ENCODE assay signal across 18 cellular contexts in genomic region chr7:19427944-19428343, GRCh38.
DNase-seq lines count a peak whose midpoint lies in the region; ATAC-seq and TF ChIP-seq lines count a peak whose summit lies in the region.
"Had no signal": no experiment of that assay in that cellular context is flagged by ENCODE, and none has a peak within 500 bp of the region (broad histone marks: within the 10 kb centered on the region; RNA-seq: fewer than 3 reads in every experiment).

No MANE protein-coding gene starts in this region.

- H3K36me3 ChIP-seq in GM23338 (ENCODE audit: insufficient read depth) (no peaks in the 10 kb centered on the region), Karpas-422 (ENCODE audit: insufficient read depth, low read length) (no peaks in the 10 kb centered on the region)
- H3K36me3 ChIP-seq: BLaER1 had no signal

- peaks cover 2% of the 10 kb centered on the region for H3K27me3 Mint-ChIP-seq in GM23338 (ENCODE audit: insufficient read depth, low read depth, poor library complexity)
- H3K27me3 Mint-ChIP-seq in WTC11 (ENCODE audit: low read depth): no peaks in the 10 kb centered on the region
- H3K27me3 Mint-ChIP-seq in endothelial cell (ENCODE audit: unreplicated experiment): no peaks in the 10 kb centered on the region
- H3K27me3 Mint-ChIP-seq in type B pancreatic cell: no peaks in the 10 kb centered on the region
- peaks cover 2% of the 10 kb centered on the region for H3K27me3 Mint-ChIP-seq in activated naive CD8-positive, alpha-beta T cell treated with anti-CD3 and anti-CD28 coated beads, Interleukin-2, amount 50 U/mL, for 24 hours
- H3K27me3 Mint-ChIP-seq: B cell; CD4-positive, CD25-positive, alpha-beta regulatory T cell had no signal

- TF ChIP-seq CTCF in GM23338 (conservative IDR thresholded peaks at IDR 0.05; ENCODE audit: low read depth in 2 of 2): no peak
- TF ChIP-seq CTCF in WTC11 (IDR thresholded peaks at IDR 0.05): no peak
- no peak for TF ChIP-seq CTCF in endothelial cell (IDR thresholded peaks at IDR 0.05; ENCODE audit: unreplicated experiment)
- no peak for TF ChIP-seq CTCF in type B pancreatic cell (conservative IDR thresholded peaks at IDR 0.05)

- CTCF ChIA-PET in WTC11 (lab: Charles Lee): no interaction called here

- POLR2A ChIA-PET in WTC11 (lab: Charles Lee): no interaction called here

- no peaks in the 10 kb centered on the region for H3K9me3 ChIP-seq in Karpas-422 (ENCODE audit: low read length)
- H3K9me3 ChIP-seq: BLaER1, Caco-2 had no signal

- no peak overlapping the region for H2AFZ ChIP-seq in GM23338
- no peak overlapping the region for H2AFZ ChIP-seq in Karpas-422 (ENCODE audit: low read length)

- H3K4me3 Mint-ChIP-seq in GM23338 (no peak overlapping the region), WTC11 (no peak overlapping the region), endothelial cell (ENCODE audit: unreplicated experiment) (no peak overlapping the region), type B pancreatic cell (no peak overlapping the region)
- no peak overlapping the region for H3K4me3 Mint-ChIP-seq in activated naive CD8-positive, alpha-beta T cell treated with anti-CD3 and anti-CD28 coated beads, Interleukin-2, amount 50 U/mL, for 24 hours
- H3K4me3 Mint-ChIP-seq: B cell; CD4-positive, CD25-positive, alpha-beta regulatory T cell; CD8-positive, alpha-beta T cell had no signal

- H3K4me1 ChIP-seq in GM23338 (ENCODE audit: insufficient read depth) (no peaks in the 10 kb centered on the region), Karpas-422 (ENCODE audit: low read length) (no peaks in the 10 kb centered on the region)
- H3K4me1 ChIP-seq: BLaER1, Caco-2 had no signal

- no peaks in the 10 kb centered on the region for H3F3A ChIP-seq in GM23338 (replicated peaks; ENCODE audit: low read depth)

- ATAC-seq in GM23338: peak; percentile 59
- ATAC-seq in WTC11: peak; percentile 79
- no peak for ATAC-seq in activated naive CD8-positive, alpha-beta T cell treated with anti-CD3 and anti-CD28 coated beads, Interleukin-2, amount 50 U/mL, for 24 hours
- ATAC-seq: CD8-positive, alpha-beta T cell had no signal

- H3K4me2 ChIP-seq in GM23338 (no peak overlapping the region), Karpas-422 (ENCODE audit: low read depth, low read length, poor library complexity, severe bottlenecking) (no peak overlapping the region)
- H3K4me2 ChIP-seq: BLaER1 had no signal

- H3K4me1 Mint-ChIP-seq in GM23338 (peaks cover 12% of the 10 kb centered on the region; the same call in 2 of the 3 replicates), WTC11 (peaks cover 13% of the 10 kb centered on the region), endothelial cell (ENCODE audit: unreplicated experiment) (peaks cover 12% of the 10 kb centered on the region), type B pancreatic cell (ENCODE audit: unreplicated experiment) (peaks cover 4% of the 10 kb centered on the region)
- no peaks in the 10 kb centered on the region for H3K4me1 Mint-ChIP-seq in activated naive CD8-positive, alpha-beta T cell treated with anti-CD3 and anti-CD28 coated beads, Interleukin-2, amount 50 U/mL, for 24 hours
- H3K4me1 Mint-ChIP-seq: B cell; CD4-positive, CD25-positive, alpha-beta regulatory T cell had no signal

- H3K9me3 Mint-ChIP-seq in GM23338 (no peaks in the 10 kb centered on the region), WTC11 (no peaks in the 10 kb centered on the region), endothelial cell (ENCODE audit: unreplicated experiment) (no peaks in the 10 kb centered on the region), type B pancreatic cell (no peaks in the 10 kb centered on the region)
- H3K9me3 Mint-ChIP-seq in activated naive CD8-positive, alpha-beta T cell treated with anti-CD3 and anti-CD28 coated beads, Interleukin-2, amount 50 U/mL, for 24 hours: no peaks in the 10 kb centered on the region
- H3K9me3 Mint-ChIP-seq: CD8-positive, alpha-beta T cell had no signal

- no peak overlapping the region for H3K9ac ChIP-seq in Karpas-422 (ENCODE audit: low read length)
- H3K9ac ChIP-seq: BLaER1 had no signal

- H3K36me3 Mint-ChIP-seq in GM23338 (ENCODE audit: low read depth): no peaks in the 10 kb centered on the region
- no peaks in the 10 kb centered on the region for H3K36me3 Mint-ChIP-seq in WTC11
- H3K36me3 Mint-ChIP-seq in endothelial cell (ENCODE audit: low read depth, unreplicated experiment): no peaks in the 10 kb centered on the region
- no peaks in the 10 kb centered on the region for H3K36me3 Mint-ChIP-seq in type B pancreatic cell
- no peaks in the 10 kb centered on the region for H3K36me3 Mint-ChIP-seq in activated naive CD8-positive, alpha-beta T cell treated with anti-CD3 and anti-CD28 coated beads, Interleukin-2, amount 50 U/mL, for 24 hours (ENCODE audit: low read depth)
- H3K36me3 Mint-ChIP-seq: CD4-positive, CD25-positive, alpha-beta regulatory T cell; CD8-positive, alpha-beta T cell had no signal

- H4K20me1 ChIP-seq in GM23338 (replicated peaks; ENCODE audit: insufficient read depth) (no peaks in the 10 kb centered on the region), Karpas-422 (ENCODE audit: insufficient read depth, low read depth, low read length) (no peaks in the 10 kb centered on the region)
- H4K20me1 ChIP-seq: BLaER1 had no signal

- H3K4me3 ChIP-seq in GM23338: no peak overlapping the region
- H3K4me3 ChIP-seq in Karpas-422 (ENCODE audit: low read length): no peak overlapping the region
- H3K4me3 ChIP-seq: BLaER1 had no signal

- H3K27me3 ChIP-seq in GM23338 (ENCODE audit: insufficient read depth) (no peaks in the 10 kb centered on the region), Karpas-422 (ENCODE audit: low read length) (no peaks in the 10 kb centered on the region)
- H3K27me3 ChIP-seq: BLaER1 had no signal

- DNase-seq in GM23338 (ENCODE audit: low spot score) (no peak), Karpas-422 (peak; percentile 31), WTC11 (ENCODE audit: low spot score) (no peak), endothelial cell (ENCODE audit: low spot score) (no peak), type B pancreatic cell (ENCODE audit: extremely low spot score, unreplicated experiment) (no peak), NCI-H2227 (lab: John Stamatoyannopoulos, UW; ENCODE audit: unreplicated experiment) (no peak), pons (ENCODE audit: low spot score) (no peak)
- DNase-seq in activated naive CD8-positive, alpha-beta T cell treated with anti-CD3 and anti-CD28 coated beads, Interleukin-2, amount 50 U/mL, for 24 hours: no peak
- DNase-seq: Caco-2; CD4-positive, CD25-positive, alpha-beta regulatory T cell; CD8-positive, alpha-beta T cell; DMS153; DND-41; HCEC 1CT had no signal

- no peak overlapping the region for H3K27ac Mint-ChIP-seq in GM23338
- 0 out of 2 replicates have a peak overlapping the region, but pooled peaks have one; percentile 42 for H3K27ac Mint-ChIP-seq in WTC11
- peak overlapping the region; percentile 80 for H3K27ac Mint-ChIP-seq in endothelial cell (ENCODE audit: unreplicated experiment)
- no peak overlapping the region for H3K27ac Mint-ChIP-seq in type B pancreatic cell
- no peak overlapping the region for H3K27ac Mint-ChIP-seq in activated naive CD8-positive, alpha-beta T cell treated with anti-CD3 and anti-CD28 coated beads, Interleukin-2, amount 50 U/mL, for 24 hours
- H3K27ac Mint-ChIP-seq: B cell; CD4-positive, CD25-positive, alpha-beta regulatory T cell; CD8-positive, alpha-beta T cell had no signal

- no peak overlapping the region for H3K27ac ChIP-seq in GM23338 (ENCODE audit: low read depth)
- no peak overlapping the region for H3K27ac ChIP-seq in Karpas-422 (ENCODE audit: low read length)
- H3K27ac ChIP-seq: 22Rv1, BLaER1, C4-2B had no signal

- H3K79me2 ChIP-seq in GM23338 (replicated peaks; ENCODE audit: insufficient read depth) (no peaks in the 10 kb centered on the region), Karpas-422 (ENCODE audit: low read length) (no peaks in the 10 kb centered on the region)

- H3K9me2 ChIP-seq in GM23338 (ENCODE audit: insufficient read depth) (no peaks in the 10 kb centered on the region), Karpas-422 (replicated peaks; ENCODE audit: insufficient read depth, low read length) (no peaks in the 10 kb centered on the region)

TF ChIP-seq in GM23338, 12 proteins besides CTCF, POLR2A, EP300 and RAD21 (continues in another document):
- TF ChIP-seq ETS1 (IDR thresholded peaks at IDR 0.05): no peak
- no peak for TF ChIP-seq NANOG (IDR thresholded peaks at IDR 0.05; ENCODE audit: borderline replicate concordance)

TF ChIP-seq in WTC11, 78 proteins besides CTCF, POLR2A, EP300 and RAD21:
- no peak for TF ChIP-seq GRHL2 (CRISPR knock-in tag; IDR thresholded peaks at IDR 0.05; ENCODE audit: insufficient replicate concordance, severe bottlenecking)
- TF ChIP-seq GABPB1 (CRISPR knock-in tag; IDR thresholded peaks at IDR 0.05): no peak
- no peak for TF ChIP-seq NFYB (CRISPR knock-in tag; conservative IDR thresholded peaks at IDR 0.05; ENCODE audit: low read depth)
- no peak for TF ChIP-seq ZNF121 (CRISPR knock-in tag; IDR thresholded peaks at IDR 0.05)
- no peak for TF ChIP-seq SP1 (CRISPR knock-in tag; conservative IDR thresholded peaks at IDR 0.05)

Comparison
In these comparisons a context has a peak if more than half of its experiments do, and no peak if none do; other contexts are left out.
1. H3K27ac Mint-ChIP-seq: peak in WTC11 (single experiment) and endothelial cell (single experiment); none in GM23338 (single experiment), type B pancreatic cell (single experiment) and activated naive CD8-positive, alpha-beta T cell treated with anti-CD3 and anti-CD28 coated beads, Interleukin-2, amount 50 U/mL, for 24 hours (single experiment).